In the genomic region with DNA sequence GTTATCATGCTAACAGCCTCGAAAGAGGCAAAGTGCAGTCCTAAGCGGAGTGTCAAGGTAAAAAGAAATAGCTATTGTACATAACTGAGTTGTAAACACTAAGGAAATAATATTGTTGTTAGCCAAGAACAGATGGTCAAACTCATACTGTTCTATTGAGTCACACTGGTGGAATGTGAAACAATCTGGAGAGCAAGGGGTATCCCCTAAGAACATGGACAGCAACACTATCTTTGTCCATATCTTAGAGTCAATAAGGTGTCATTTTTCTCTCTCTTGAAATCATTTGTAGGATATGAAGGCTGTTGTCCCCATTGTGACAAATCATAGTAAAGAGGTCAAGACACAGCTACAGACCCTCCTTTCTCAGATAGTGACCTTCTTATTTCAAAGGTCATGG, we compare ENCODE assay signal across 16 cellular contexts. TPM values are rescaled to one million over a fixed set of nuclear protein-coding genes. Genes with fewer than 3 reads are reported as not detected.
DNase-seq lines count a peak whose midpoint lies in the region; ATAC-seq and TF ChIP-seq lines count a peak whose summit lies in the region.
"Had no signal": no experiment of that assay in that cellular context is flagged by ENCODE, and none has a peak within 500 bp of the region (broad histone marks: within the 10 kb centered on the region; RNA-seq: fewer than 3 reads in every experiment).

No MANE protein-coding gene starts in this region.

- H3K27me3 Mint-ChIP-seq in activated T-cell treated with anti-CD3 and anti-CD28 coated beads, Interleukin-2, amount 50 U/mL, for 4 hours (ENCODE audit: low read depth) = peaks cover 17% of the 10 kb centered on the region

- H3K4me3 ChIP-seq in fibroblast of villous mesenchyme (ENCODE audit: low read depth, low read length) (no peak overlapping the region), smooth muscle cell (no peak overlapping the region), adrenal gland (no peak overlapping the region)
- H3K4me3 ChIP-seq: heart right ventricle, skin epidermis had no signal

- H3K4me1 ChIP-seq in smooth muscle cell (ENCODE audit: low read depth) = peaks cover 26% of the 10 kb centered on the region
- no peaks in the 10 kb centered on the region for H3K4me1 ChIP-seq in adrenal gland (replicated peaks in 1 of 2)

- no peak for TF ChIP-seq POLR2A in adrenal gland (IDR thresholded peaks at IDR 0.05)

- H3K4me3 Mint-ChIP-seq in activated T-cell treated with anti-CD3 and anti-CD28 coated beads, Interleukin-2, amount 50 U/mL, for 4 hours = no peak overlapping the region
- H3K4me3 Mint-ChIP-seq: activated naive CD8-positive, alpha-beta T cell treated with anti-CD3 and anti-CD28 coated beads, Interleukin-2, amount 50 U/mL, for 24 hours; nephron progenitor cell; WTC11 had no signal

- H3K4me2 ChIP-seq in smooth muscle cell = peak overlapping the region; percentile 58

- H3F3A ChIP-seq in smooth muscle cell (ENCODE audit: low read depth) = no peaks in the 10 kb centered on the region

- intact Hi-C loops in adrenal gland (cut with DNase I) = no loop called here

- ATAC-seq in activated T-cell treated with anti-CD3 and anti-CD28 coated beads, Interleukin-2, amount 50 U/mL, for 4 hours = no peak
- ATAC-seq: activated naive CD8-positive, alpha-beta T cell treated with anti-CD3 and anti-CD28 coated beads, Interleukin-2, amount 50 U/mL, for 24 hours; heart right ventricle; WTC11 had no signal

- H3K9me3 ChIP-seq in smooth muscle cell (replicated peaks; ENCODE audit: low read depth) (no peaks in the 10 kb centered on the region), adrenal gland (replicated peaks in 1 of 3) (no peaks in the 10 kb centered on the region)
- H3K9me3 ChIP-seq: heart right ventricle had no signal

- no peak overlapping the region for H2AFZ ChIP-seq in smooth muscle cell (ENCODE audit: low read depth)

- peak; percentile 80 for DNase-seq in HS-5 (ENCODE audit: low read depth)
- DNase-seq in amniotic epithelial cell (ENCODE audit: low read depth) = peak; percentile 93
- DNase-seq in fibroblast of villous mesenchyme (ENCODE audit: low read depth) = peak; percentile 83
- DNase-seq in smooth muscle cell (lab: John Stamatoyannopoulos, UW; ENCODE audit: unreplicated experiment) = no peak
- DNase-seq in activated T-cell treated with anti-CD3 and anti-CD28 coated beads, Interleukin-2, amount 50 U/mL, for 4 hours = no peak
- DNase-seq in activated CD4-positive, alpha-beta T cell treated with anti-CD3 and anti-CD28 coated beads, Interleukin-2, amount 50 U/mL, for 1 hour = no peak
- no peak for DNase-seq in adrenal gland
- DNase-seq: activated CD8-positive, alpha-beta memory T cell treated with anti-CD3 and anti-CD28 coated beads, Interleukin-2, amount 50 U/mL, for 4 hours; activated naive CD8-positive, alpha-beta T cell treated with anti-CD3 and anti-CD28 coated beads, Interleukin-2, amount 50 U/mL, for 24 hours; COR-L47; heart right ventricle; MV-4-11; nephron progenitor cell had no signal

- H3K79me2 ChIP-seq in smooth muscle cell (ENCODE audit: low read depth) = no peaks in the 10 kb centered on the region

- WGBS in smooth muscle cell (ENCODE audit: low lambda C conversion rate) = 77% methylated on average over 2 of the region's 2 CpGs
- 89 to 94% (median 93%) methylated on average over 2 of the region's 2 CpGs for WGBS in adrenal gland, 4 donors

- H3K27me3 ChIP-seq in smooth muscle cell (ENCODE audit: low read depth) (no peaks in the 10 kb centered on the region), adrenal gland (no peaks in the 10 kb centered on the region)

- peaks cover 6% of the 10 kb centered on the region for H3K9me3 Mint-ChIP-seq in activated T-cell treated with anti-CD3 and anti-CD28 coated beads, Interleukin-2, amount 50 U/mL, for 4 hours
- H3K9me3 Mint-ChIP-seq: nephron progenitor cell, WTC11 had no signal

- no peaks in the 10 kb centered on the region for H4K20me1 ChIP-seq in smooth muscle cell (ENCODE audit: low read depth)

- H3K36me3 ChIP-seq in smooth muscle cell (ENCODE audit: low read depth) (no peaks in the 10 kb centered on the region), adrenal gland (replicated peaks in 1 of 2) (no peaks in the 10 kb centered on the region)
- H3K36me3 ChIP-seq: heart right ventricle had no signal

- H3K36me3 Mint-ChIP-seq in activated T-cell treated with anti-CD3 and anti-CD28 coated beads, Interleukin-2, amount 50 U/mL, for 4 hours (ENCODE audit: insufficient read depth) = no peaks in the 10 kb centered on the region
- H3K36me3 Mint-ChIP-seq: WTC11 had no signal

- no peaks in the 10 kb centered on the region for H3K4me1 Mint-ChIP-seq in activated T-cell treated with anti-CD3 and anti-CD28 coated beads, Interleukin-2, amount 50 U/mL, for 4 hours (ENCODE audit: low read depth)

- TF ChIP-seq CTCF in fibroblast of villous mesenchyme (IDR thresholded peaks at IDR 0.05; ENCODE audit: insufficient read depth, low read depth, low read length) (no peak), smooth muscle cell (IDR thresholded peaks at IDR 0.05; ENCODE audit: borderline replicate concordance, insufficient read depth, poor library complexity, severe bottlenecking) (no peak), adrenal gland (IDR thresholded peaks at IDR 0.05) (no peak)

- peak overlapping the region; percentile 19 for H3K9ac ChIP-seq in smooth muscle cell (ENCODE audit: low read depth)

- H3K27ac ChIP-seq in smooth muscle cell (ENCODE audit: low read depth) (peak overlapping the region; percentile 78), adrenal gland (no peak overlapping the region)
- H3K27ac ChIP-seq: heart right ventricle, HL-60, skin epidermis had no signal

RNA-seq across cellular contexts. Expression of a gene that starts 4.5 kb away (rescaled TPM):
- 145 and 184 TPM in 2 replicates for total RNA-seq in fibroblast of villous mesenchyme
- total RNA-seq in smooth muscle cell = 135 and 165 TPM in 2 replicates
- 56.5 and 77.8 TPM in 2 replicates for polyA plus RNA-seq in smooth muscle cell
- under 1 TPM in 2 of 3 donors, not detected in 1; 0.05 to 0.40 TPM for total RNA-seq in activated T-cell treated with anti-CD3 and anti-CD28 coated beads, Interleukin-2, amount 50 U/mL, for 4 hours
- 10 to 100 TPM; 32.2 to 77.2 (median 51.6) TPM for total RNA-seq in adrenal gland
- 10 to 100 TPM in 1 of 3 donors, 1 to 10 TPM in 2; 6.0 to 18.2 (median 7.6) TPM for polyA plus RNA-seq in adrenal gland

Comparison
In these comparisons a context has a peak if more than half of its experiments do, and no peak if none do; other contexts are left out.
1. DNase-seq: peak in HS-5 (single experiment), amniotic epithelial cell (single experiment) and fibroblast of villous mesenchyme (single experiment); none in smooth muscle cell (single experiment), activated T-cell treated with anti-CD3 and anti-CD28 coated beads, Interleukin-2, amount 50 U/mL, for 4 hours (single experiment), activated CD4-positive, alpha-beta T cell treated with anti-CD3 and anti-CD28 coated beads, Interleukin-2, amount 50 U/mL, for 1 hour (single experiment) and adrenal gland (0 of 7).
2. RNA of a gene that starts 4.5 kb away (total RNA-seq): 145 to 184 TPM in fibroblast of villous mesenchyme, 135 to 165 TPM in smooth muscle cell and 32.2 to 77.2 TPM in adrenal gland; 0.05 to 0.40 TPM in activated T-cell treated with anti-CD3 and anti-CD28 coated beads, Interleukin-2, amount 50 U/mL, for 4 hours; every median in the first group is over 10 times any median in the second.